1 cellular context compared by ENCODE assay signal in the genomic region with DNA sequence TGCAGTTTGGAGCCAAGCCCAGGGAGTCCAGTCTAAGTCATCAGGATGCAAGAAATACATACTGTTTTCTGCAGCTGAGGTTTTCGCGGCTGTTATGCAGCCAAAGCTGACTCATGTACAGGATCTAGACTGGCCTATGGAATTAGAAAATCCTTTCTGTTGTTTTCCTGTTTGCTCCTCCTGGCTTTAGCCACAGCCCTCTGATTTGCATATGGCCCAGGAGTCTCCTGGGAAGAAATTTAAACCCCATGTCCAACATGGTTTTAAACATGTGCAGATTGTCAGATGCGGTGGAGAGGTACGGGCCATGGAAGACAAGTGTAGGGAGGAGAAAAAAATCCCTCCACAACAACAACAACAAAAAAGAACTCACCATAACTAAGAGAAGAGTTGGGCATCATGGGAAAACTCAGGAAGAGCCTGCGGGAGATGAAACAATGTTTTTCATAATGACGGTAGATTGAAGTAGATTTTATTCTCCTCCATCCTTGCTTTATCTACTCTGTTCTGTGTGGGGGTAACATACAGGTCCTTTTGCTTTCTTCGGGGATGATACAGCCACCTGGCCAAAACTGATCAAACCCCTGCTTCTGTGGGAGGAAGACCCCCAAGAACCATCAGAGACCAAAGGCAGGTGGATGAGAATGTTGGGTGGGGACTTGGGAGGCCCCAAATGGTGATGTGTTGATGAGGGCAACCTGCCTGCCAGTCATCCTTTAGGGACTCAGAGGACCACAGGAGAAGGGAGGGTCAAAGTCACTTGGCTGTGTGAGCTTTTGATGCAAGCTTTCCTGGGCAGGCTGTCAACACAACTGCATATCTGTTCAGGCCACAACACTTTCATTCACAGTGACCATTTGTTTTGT.
A peak's percentile ranks its signal among the peaks of the same experiment; 100 is the strongest.
TF ChIP-seq lines count a peak whose summit lies in the region.

No MANE protein-coding gene starts in this region.

TF ChIP-seq in GM12878, 131 proteins besides CTCF, POLR2A, EP300 and RAD21 (continued from another document):
- TF ChIP-seq ZBTB4 (CRISPR knock-in tag; IDR thresholded peaks at IDR 0.05): no peak
- TF ChIP-seq NFXL1 (IDR thresholded peaks at IDR 0.05; ENCODE audit: borderline replicate concordance): no peak
- TF ChIP-seq ZBTB40 (IDR thresholded peaks at IDR 0.05; ENCODE audit: borderline replicate concordance): no peak
- no peak for TF ChIP-seq GATAD2B (conservative IDR thresholded peaks at IDR 0.05; ENCODE audit: low read depth)
- TF ChIP-seq CHD1 (IDR thresholded peaks at IDR 0.05; ENCODE audit: low read depth, low read length): no peak
- no peak for TF ChIP-seq MEF2B (IDR thresholded peaks at IDR 0.05; ENCODE audit: partially characterized antibody, poor library complexity, severe bottlenecking)
- 0 out of 2 replicates have a peak, but pooled peaks have one; percentile 24 for TF ChIP-seq TCF12 (IDR thresholded peaks at IDR 0.05; ENCODE audit: low read depth, low read length)
- no peak for TF ChIP-seq REST (IDR thresholded peaks at IDR 0.05; ENCODE audit: low read depth, low read length)
- peak; percentile 56; the same call in 1 of the 2 replicates for TF ChIP-seq CBFB (IDR thresholded peaks at IDR 0.05; ENCODE audit: low read depth)
- TF ChIP-seq MTA3 (IDR thresholded peaks at IDR 0.05; ENCODE audit: borderline replicate concordance, low read length): peak; percentile 60; the same call in 1 of the 2 replicates
- TF ChIP-seq EGR1 (IDR thresholded peaks at IDR 0.05; ENCODE audit: borderline replicate concordance in 1 of 2, low read depth in 2 of 2, low read length in 2 of 2): no peak
- no peak for TF ChIP-seq ZNF24 (IDR thresholded peaks at IDR 0.05)
- no peak for TF ChIP-seq RELB (IDR thresholded peaks at IDR 0.05; ENCODE audit: low read depth)
- TF ChIP-seq ZBED1 (IDR thresholded peaks at IDR 0.05; ENCODE audit: borderline replicate concordance): peak; percentile 92
- TF ChIP-seq POLR2AphosphoS5 (IDR thresholded peaks at IDR 0.05; ENCODE audit: low read length): peak; percentile 75
